35 cellular contexts compared by ENCODE assay signal in the genomic region with DNA sequence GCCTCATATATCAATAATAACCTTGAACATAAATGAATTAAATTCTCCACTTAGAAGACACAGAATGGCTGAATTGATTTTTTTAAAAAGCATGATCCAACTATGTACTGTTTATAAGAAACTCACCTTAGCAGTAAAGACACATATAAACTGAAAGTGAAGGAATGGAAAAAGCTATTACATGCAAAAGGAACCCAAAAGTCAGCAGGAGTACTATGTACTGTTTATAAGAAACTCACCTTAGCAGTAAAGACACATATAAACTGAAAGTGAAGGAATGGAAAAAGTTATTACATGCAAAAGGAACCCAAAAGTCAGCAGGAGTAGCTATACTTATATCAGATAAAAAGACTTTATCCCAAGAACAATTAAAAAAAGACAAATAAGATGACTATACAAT.
DNase-seq lines count a peak whose midpoint lies in the region; ATAC-seq, FAIRE-seq and TF ChIP-seq lines count a peak whose summit lies in the region.
"Had no signal": no experiment of that assay in that cellular context is flagged by ENCODE, and none has a peak within 500 bp of the region (broad histone marks: within the 10 kb centered on the region; RNA-seq: fewer than 3 reads in every experiment).

No MANE protein-coding gene starts in this region.

- H3K4me3 ChIP-seq in MM.1S (ENCODE audit: low read length), result no peak overlapping the region
- no peak overlapping the region for H3K4me3 ChIP-seq in SJCRH30
- H3K4me3 ChIP-seq: A549; BLaER1; BLaER1 treated with 17β-estradiol and CSF1 and Interleukin-3, amounts not matched to agents 10 nM and 100 nM had no signal

- peak; percentile 50 for FAIRE-seq in frontal cortex (lab: Jason Lieb, UNC)
- FAIRE-seq: A204.1, A549, D721Med had no signal

- H3K9ac ChIP-seq in MM.1S (ENCODE audit: low read length), result no peak overlapping the region
- H3K9ac ChIP-seq: BLaER1; BLaER1 treated with 17β-estradiol and CSF1 and Interleukin-3, amounts not matched to agents 10 nM and 100 nM had no signal

- no peaks in the 10 kb centered on the region for H3K79me2 ChIP-seq in MM.1S (ENCODE audit: low read length)

- no peak overlapping the region for H3K27ac Mint-ChIP-seq in activated CD4-positive, alpha-beta T cell treated with anti-CD3 and anti-CD28 coated beads for 36 hours
- no peak overlapping the region for H3K27ac Mint-ChIP-seq in activated CD4-positive, alpha-beta T cell treated with anti-CD3 and anti-CD28 coated beads, Interleukin-2, amount 10 ng/mL, durations not matched to agents 7 days and 5 days
- H3K27ac Mint-ChIP-seq: B cell; CD14-positive monocyte; CD4-positive, alpha-beta memory T cell; CD4-positive, alpha-beta T cell; CD4-positive, CD25-positive, alpha-beta regulatory T cell; CD8-positive, alpha-beta memory T cell; CD8-positive, alpha-beta T cell had no signal

- H3K9me3 Mint-ChIP-seq in activated CD4-positive, alpha-beta T cell treated with anti-CD3 and anti-CD28 coated beads for 36 hours (ENCODE audit: low read depth), result peaks cover 7% of the 10 kb centered on the region
- no peaks in the 10 kb centered on the region for H3K9me3 Mint-ChIP-seq in activated CD4-positive, alpha-beta T cell treated with anti-CD3 and anti-CD28 coated beads, Interleukin-2, amount 10 ng/mL, durations not matched to agents 7 days and 5 days

- H3K36me3 ChIP-seq in MM.1S (replicated peaks; ENCODE audit: insufficient read depth, low read length), result no peaks in the 10 kb centered on the region
- no peaks in the 10 kb centered on the region for H3K36me3 ChIP-seq in SJCRH30
- H3K36me3 ChIP-seq: BE2C; BLaER1; BLaER1 treated with 17β-estradiol and CSF1 and Interleukin-3, amounts not matched to agents 10 nM and 100 nM had no signal

- no peaks in the 10 kb centered on the region for H3F3A ChIP-seq in MM.1S (ENCODE audit: insufficient read depth, low read length)

- no peaks in the 10 kb centered on the region for H3K4me1 Mint-ChIP-seq in activated CD4-positive, alpha-beta T cell treated with anti-CD3 and anti-CD28 coated beads for 36 hours
- H3K4me1 Mint-ChIP-seq in activated CD4-positive, alpha-beta T cell treated with anti-CD3 and anti-CD28 coated beads, Interleukin-2, amount 10 ng/mL, durations not matched to agents 7 days and 5 days, result no peaks in the 10 kb centered on the region
- H3K4me1 Mint-ChIP-seq: B cell; CD14-positive monocyte; CD4-positive, alpha-beta memory T cell; CD4-positive, CD25-positive, alpha-beta regulatory T cell; CD8-positive, alpha-beta memory T cell had no signal

- no peak overlapping the region for H3K4me2 ChIP-seq in MM.1S (ENCODE audit: low read depth, low read length)
- H3K4me2 ChIP-seq: A549; BLaER1; BLaER1 treated with 17β-estradiol and CSF1 and Interleukin-3, amounts not matched to agents 10 nM and 100 nM had no signal

- H3K36me3 Mint-ChIP-seq in activated CD4-positive, alpha-beta T cell treated with anti-CD3 and anti-CD28 coated beads for 36 hours (ENCODE audit: low read depth), result no peaks in the 10 kb centered on the region
- no peaks in the 10 kb centered on the region for H3K36me3 Mint-ChIP-seq in activated CD4-positive, alpha-beta T cell treated with anti-CD3 and anti-CD28 coated beads, Interleukin-2, amount 10 ng/mL, durations not matched to agents 7 days and 5 days (ENCODE audit: low read depth)
- H3K36me3 Mint-ChIP-seq: CD14-positive monocyte; CD4-positive, alpha-beta memory T cell; CD4-positive, CD25-positive, alpha-beta regulatory T cell; CD8-positive, alpha-beta memory T cell; CD8-positive, alpha-beta T cell had no signal

- H3K27me3 ChIP-seq in MM.1S (replicated peaks; ENCODE audit: insufficient read depth, low read length) (no peaks in the 10 kb centered on the region), SJCRH30 (no peaks in the 10 kb centered on the region)
- H3K27me3 ChIP-seq: BE2C; BLaER1; BLaER1 treated with 17β-estradiol and CSF1 and Interleukin-3, amounts not matched to agents 10 nM and 100 nM had no signal

- H3K4me1 ChIP-seq in MM.1S (ENCODE audit: low read length) (no peaks in the 10 kb centered on the region), SJCRH30 (no peaks in the 10 kb centered on the region)
- H3K4me1 ChIP-seq: A549; BE2C; BLaER1; BLaER1 treated with 17β-estradiol and CSF1 and Interleukin-3, amounts not matched to agents 10 nM and 100 nM; Caco-2 had no signal

- H3K9me3 ChIP-seq in MM.1S (replicated peaks; ENCODE audit: insufficient read depth, low read length), result no peaks in the 10 kb centered on the region
- no peaks in the 10 kb centered on the region for H3K9me3 ChIP-seq in SJCRH30 (replicated peaks)
- H3K9me3 ChIP-seq: A549, BE2C, BLaER1, Caco-2 had no signal

- no peaks in the 10 kb centered on the region for H3K27me3 Mint-ChIP-seq in activated CD4-positive, alpha-beta T cell treated with anti-CD3 and anti-CD28 coated beads for 36 hours
- no peaks in the 10 kb centered on the region for H3K27me3 Mint-ChIP-seq in activated CD4-positive, alpha-beta T cell treated with anti-CD3 and anti-CD28 coated beads, Interleukin-2, amount 10 ng/mL, durations not matched to agents 7 days and 5 days
- H3K27me3 Mint-ChIP-seq: B cell; CD4-positive, alpha-beta memory T cell; CD4-positive, alpha-beta T cell; CD4-positive, CD25-positive, alpha-beta regulatory T cell; CD8-positive, alpha-beta memory T cell had no signal

- no peak for TF ChIP-seq CTCF in MM.1S (IDR thresholded peaks at IDR 0.05; ENCODE audit: low read length)

- H2AFZ ChIP-seq in MM.1S (ENCODE audit: low read length), result no peak overlapping the region

- POLR2A ChIA-PET in activated CD4-positive, alpha-beta T cell treated with anti-CD3 and anti-CD28 coated beads for 36 hours (lab: Charles Lee), result no interaction called here
- POLR2A ChIA-PET in activated CD4-positive, alpha-beta T cell treated with anti-CD3 and anti-CD28 coated beads, Interleukin-2, amount 10 ng/mL, durations not matched to agents 7 days and 5 days (lab: Charles Lee), result no interaction called here

- H3K9me2 ChIP-seq in MM.1S (replicated peaks; ENCODE audit: insufficient read depth, low read length), result no peaks in the 10 kb centered on the region

- H3K27ac ChIP-seq in MM.1S (ENCODE audit: low read length), result no peak overlapping the region
- no peak overlapping the region for H3K27ac ChIP-seq in SJCRH30
- H3K27ac ChIP-seq: 22Rv1; A549; BLaER1; BLaER1 treated with 17β-estradiol and CSF1 and Interleukin-3, amounts not matched to agents 10 nM and 100 nM; C4-2B had no signal

- CTCF ChIA-PET in activated CD4-positive, alpha-beta T cell treated with anti-CD3 and anti-CD28 coated beads for 36 hours (lab: Charles Lee), result no interaction called here
- CTCF ChIA-PET in activated CD4-positive, alpha-beta T cell treated with anti-CD3 and anti-CD28 coated beads, Interleukin-2, amount 10 ng/mL, durations not matched to agents 7 days and 5 days (lab: Charles Lee), result no interaction called here

- H4K20me1 ChIP-seq in MM.1S (ENCODE audit: insufficient read depth, low read length), result no peaks in the 10 kb centered on the region
- H4K20me1 ChIP-seq: BLaER1; BLaER1 treated with 17β-estradiol and CSF1 and Interleukin-3, amounts not matched to agents 10 nM and 100 nM had no signal

- intact Hi-C loops in activated CD4-positive, alpha-beta T cell treated with anti-CD3 and anti-CD28 coated beads for 36 hours (cut with DNase I, micrococcal nuclease), result no loop called here

- no peak for DNase-seq in activated CD4-positive, alpha-beta T cell treated with anti-CD3 and anti-CD28 coated beads for 36 hours
- no peak for DNase-seq in activated CD4-positive, alpha-beta T cell treated with anti-CD3 and anti-CD28 coated beads, Interleukin-2, amount 10 ng/mL, durations not matched to agents 7 days and 5 days
- DNase-seq in MM.1S, result peak; percentile 10
- no peak for DNase-seq in frontal cortex (ENCODE audit: low spot score in 2 of 2)
- no peak for DNase-seq in SJCRH30
- DNase-seq: 8988T; ACHN; AML-193; BE2C; C1 segment of cervical spinal cord; Caco-2; Calu3; CD4-positive, alpha-beta memory T cell; CD4-positive, alpha-beta T cell; CD4-positive, CD25-positive, alpha-beta regulatory T cell; CD8-positive, alpha-beta memory T cell; CD8-positive, alpha-beta T cell; COR-L47; DMS 273 treated with DMSO at 0.1 percent for 48 hours; DMS153; DMS53; DMS79; DMS79 treated with DMSO at 0.1 percent for 48 hours; DND-41; EL had no signal

- peak; percentile 57 for ATAC-seq in activated CD4-positive, alpha-beta T cell treated with anti-CD3 and anti-CD28 coated beads for 36 hours
- ATAC-seq in GM21390 (IDR thresholded peaks at IDR 0.05; ENCODE audit: unreplicated experiment), result no peak
- ATAC-seq: A549; CD8-positive, alpha-beta T cell had no signal

- no peak overlapping the region for H3K4me3 Mint-ChIP-seq in activated CD4-positive, alpha-beta T cell treated with anti-CD3 and anti-CD28 coated beads for 36 hours
- no peak overlapping the region for H3K4me3 Mint-ChIP-seq in activated CD4-positive, alpha-beta T cell treated with anti-CD3 and anti-CD28 coated beads, Interleukin-2, amount 10 ng/mL, durations not matched to agents 7 days and 5 days
- H3K4me3 Mint-ChIP-seq: B cell; CD14-positive monocyte; CD4-positive, alpha-beta memory T cell; CD4-positive, alpha-beta T cell; CD4-positive, CD25-positive, alpha-beta regulatory T cell; CD8-positive, alpha-beta memory T cell; CD8-positive, alpha-beta T cell had no signal
